In genomic region chr6:150200428-150201105, GRCh38 we compare ENCODE assay signal across 1 cellular context.
TF ChIP-seq lines count a peak whose summit lies in the region.

No MANE protein-coding gene starts in this region.

TF ChIP-seq in H1, 55 proteins besides CTCF, POLR2A, EP300 and RAD21 (continued from another document):
- TF ChIP-seq E2F6 (IDR thresholded peaks at IDR 0.05) (no peak), KDM4A (IDR thresholded peaks at IDR 0.05; ENCODE audit: low read depth, low read length, severe bottlenecking) (no peak), TAF7 (optimal IDR thresholded peaks at IDR 0.05; ENCODE audit: borderline replicate concordance, low read depth, low read length) (no peak), HDAC6 (IDR thresholded peaks at IDR 0.05; ENCODE audit: low read depth, low read length) (no peak), HDAC2 (IDR thresholded peaks at IDR 0.05; ENCODE audit: borderline replicate concordance in 1 of 2, low read depth in 2 of 2, low read length in 2 of 2) (no peak), RFX5 (IDR thresholded peaks at IDR 0.05; ENCODE audit: borderline replicate concordance, low read depth, low read length) (no peak), TBP (IDR thresholded peaks at IDR 0.05; ENCODE audit: low read depth, low read length) (no peak), CHD7 (IDR thresholded peaks at IDR 0.05; ENCODE audit: insufficient replicate concordance, low read length) (no peak), SIRT6 (IDR thresholded peaks at IDR 0.05; ENCODE audit: low read length) (no peak), CBX8 (IDR thresholded peaks at IDR 0.05; ENCODE audit: borderline replicate concordance, low read depth, low read length) (no peak), CTBP2 (IDR thresholded peaks at IDR 0.05; ENCODE audit: borderline replicate concordance, insufficient read depth, insufficient read length, low read length) (no peak), KDM1A (IDR thresholded peaks at IDR 0.05; ENCODE audit: borderline replicate concordance, low read length) (no peak), TAF1 (IDR thresholded peaks at IDR 0.05; ENCODE audit: low read depth, low read length) (no peak), TEAD4 (IDR thresholded peaks at IDR 0.05; ENCODE audit: low read depth, low read length) (no peak)
